ENCODE assay signal across 15 cellular contexts in the genomic region with DNA sequence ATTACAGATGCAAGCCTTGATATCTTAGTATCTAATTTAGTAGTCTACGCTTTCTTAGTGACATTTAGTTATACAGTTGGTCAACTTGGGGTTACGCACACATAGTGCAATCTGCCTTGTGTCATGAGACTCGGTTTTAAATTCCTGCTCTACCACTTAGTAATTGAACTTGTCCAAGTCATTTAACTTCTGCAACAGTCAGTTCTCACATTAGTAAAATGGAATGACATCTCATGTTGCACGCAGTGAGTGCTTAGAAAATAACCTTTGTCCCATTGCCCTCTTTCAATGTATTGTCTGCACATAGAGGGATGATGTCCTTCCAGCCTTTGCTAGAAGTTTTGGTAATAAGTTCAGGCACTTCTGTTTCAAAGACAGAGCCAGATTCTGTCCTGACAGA. TPM values are rescaled to one million over a fixed set of nuclear protein-coding genes. Genes with fewer than 3 reads are reported as not detected.
DNase-seq lines count a peak whose midpoint lies in the region; ATAC-seq and TF ChIP-seq lines count a peak whose summit lies in the region.
"Had no signal": no experiment of that assay in that cellular context is flagged by ENCODE, and none has a peak within 500 bp of the region (broad histone marks: within the 10 kb centered on the region; RNA-seq: fewer than 3 reads in every experiment).

No MANE protein-coding gene starts in this region.

- H3K27me3 Mint-ChIP-seq in osteocyte (ENCODE audit: unreplicated experiment), result no peaks in the 10 kb centered on the region

- no peak overlapping the region for H3K27ac ChIP-seq in esophagus squamous epithelium

- TF ChIP-seq POLR2A in esophagus squamous epithelium (IDR thresholded peaks at IDR 0.05), result no peak

- no peak overlapping the region for H3K4me3 ChIP-seq in esophagus squamous epithelium
- H3K4me3 ChIP-seq: lower lobe of right lung, MG63 had no signal

- H3K9me3 ChIP-seq in esophagus squamous epithelium, result no peaks in the 10 kb centered on the region
- H3K9me3 ChIP-seq: lower lobe of right lung, MG63 had no signal

- no peaks in the 10 kb centered on the region for H3K36me3 Mint-ChIP-seq in osteocyte (ENCODE audit: unreplicated experiment)
- H3K36me3 Mint-ChIP-seq: activated naive CD4-positive, alpha-beta T cell treated with anti-CD3 and anti-CD28 coated beads, Interleukin-2, amount 50 U/mL, for 72 hours had no signal

- no peak overlapping the region for H3K4me3 Mint-ChIP-seq in osteocyte (ENCODE audit: unreplicated experiment)
- H3K4me3 Mint-ChIP-seq: activated T-cell treated with anti-CD3 and anti-CD28 coated beads, Interleukin-2, amount 50 U/mL, for 24 hours; nephron progenitor cell had no signal

- DNase-seq in EL (peak; percentile 36), fibroblast of peridontal ligament (ENCODE audit: extremely low read depth) (peak; percentile 52), osteocyte (ENCODE audit: extremely low spot score, unreplicated experiment) (no peak), DMS79 treated with DMSO at 0.1 percent for 48 hours (lab: John Stamatoyannopoulos, UW) (no peak), NCI-H187 (lab: John Stamatoyannopoulos, UW) (no peak), esophagus squamous epithelium (lab: John Stamatoyannopoulos, UW) (no peak)
- no peak for DNase-seq in stimulated activated CD4-positive, alpha-beta T cell treated with anti-CD3 and anti-CD28 coated beads, Interleukin-1b, Interleukin-23, amount 100 ng/mL, for 48 hours
- DNase-seq: activated CD4-positive, alpha-beta T cell treated with anti-CD3 and anti-CD28 coated beads, Interleukin-2, amount 50 U/mL, for 4 hours; activated T-cell treated with anti-CD3 and anti-CD28 coated beads, Interleukin-2, amount 50 U/mL, for 24 hours; lower lobe of right lung; nephron progenitor cell; substantia nigra had no signal

- 74 to 85% methylated on average over 4 of the region's 4 CpGs for WGBS in esophagus squamous epithelium, 2 donors

- H3K27ac Mint-ChIP-seq in osteocyte (ENCODE audit: unreplicated experiment), result peak overlapping the region; percentile 95
- H3K27ac Mint-ChIP-seq: activated naive CD4-positive, alpha-beta T cell treated with anti-CD3 and anti-CD28 coated beads, Interleukin-2, amount 50 U/mL, for 72 hours; activated T-cell treated with anti-CD3 and anti-CD28 coated beads, Interleukin-2, amount 50 U/mL, for 24 hours; nephron progenitor cell had no signal

- H3K4me1 Mint-ChIP-seq in osteocyte (ENCODE audit: unreplicated experiment), result peaks cover 49% of the 10 kb centered on the region

- peak; percentile 26 for ATAC-seq in SK-N-SH treated with all-trans-retinoic acid at 6 μM for 48 hours
- ATAC-seq: activated naive CD4-positive, alpha-beta T cell treated with anti-CD3 and anti-CD28 coated beads, Interleukin-2, amount 50 U/mL, for 72 hours had no signal

- H3K9me3 Mint-ChIP-seq in osteocyte (ENCODE audit: unreplicated experiment), result no peaks in the 10 kb centered on the region
- H3K9me3 Mint-ChIP-seq: activated naive CD4-positive, alpha-beta T cell treated with anti-CD3 and anti-CD28 coated beads, Interleukin-2, amount 50 U/mL, for 72 hours; activated T-cell treated with anti-CD3 and anti-CD28 coated beads, Interleukin-2, amount 50 U/mL, for 24 hours had no signal

- no peaks in the 10 kb centered on the region for H3K27me3 ChIP-seq in esophagus squamous epithelium
- H3K27me3 ChIP-seq: MG63 had no signal

- peaks cover 0 to 8% (median 6%) of the 10 kb centered on the region in 3 donors for H3K4me1 ChIP-seq in esophagus squamous epithelium

- TF ChIP-seq CTCF in osteocyte (IDR thresholded peaks at IDR 0.05), result no peak
- no peak for TF ChIP-seq CTCF in esophagus squamous epithelium (IDR thresholded peaks at IDR 0.05)

- intact Hi-C loops in esophagus squamous epithelium (cut with DNase I), result loop anchor here (10.0 kb wide), 1 partner anchor 649 kb away; no protein-coding TSS in a partner anchor

- no peaks in the 10 kb centered on the region for H3K36me3 ChIP-seq in esophagus squamous epithelium
- H3K36me3 ChIP-seq: lower lobe of right lung had no signal

TF ChIP-seq in SK-N-SH treated with all-trans-retinoic acid at 6 μM for 48 hours, 23 proteins besides CTCF, POLR2A, EP300 and RAD21:
- TF ChIP-seq TOX (CRISPR knock-in tag; IDR thresholded peaks at IDR 0.05; ENCODE audit: borderline replicate concordance) (no peak), ZFP30 (CRISPR knock-in tag; IDR thresholded peaks at IDR 0.05) (no peak), ZC3H10 (CRISPR knock-in tag; IDR thresholded peaks at IDR 0.05) (no peak), GLIS3 (CRISPR knock-in tag; IDR thresholded peaks at IDR 0.05) (no peak)
- TF ChIP-seq, protein P1, sequence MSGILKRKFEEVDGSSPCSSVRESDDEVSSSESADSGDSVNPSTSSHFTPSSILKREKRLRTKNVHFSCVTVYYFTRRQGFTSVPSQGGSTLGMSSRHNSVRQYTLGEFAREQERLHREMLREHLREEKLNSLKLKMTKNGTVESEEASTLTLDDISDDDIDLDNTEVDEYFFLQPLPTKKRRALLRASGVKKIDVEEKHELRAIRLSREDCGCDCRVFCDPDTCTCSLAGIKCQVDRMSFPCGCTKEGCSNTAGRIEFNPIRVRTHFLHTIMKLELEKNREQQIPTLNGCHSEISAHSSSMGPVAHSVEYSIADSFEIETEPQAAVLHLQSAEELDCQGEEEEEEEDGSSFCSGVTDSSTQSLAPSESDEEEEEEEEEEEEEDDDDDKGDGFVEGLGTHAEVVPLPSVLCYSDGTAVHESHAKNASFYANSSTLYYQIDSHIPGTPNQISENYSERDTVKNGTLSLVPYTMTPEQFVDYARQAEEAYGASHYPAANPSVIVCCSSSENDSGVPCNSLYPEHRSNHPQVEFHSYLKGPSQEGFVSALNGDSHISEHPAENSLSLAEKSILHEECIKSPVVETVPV (CRISPR knock-in tag; IDR thresholded peaks at IDR 0.05), result no peak
TF ChIP-seq in SK-N-SH treated with all-trans-retinoic acid at 6 μM for 48 hours: peak in this region for 0.

RNA-seq across cellular contexts. Expression of a gene that starts 48.6 kb away (rescaled TPM):
- total RNA-seq in osteocyte (3.5 and 3.7 TPM in 2 replicates), esophagus squamous epithelium (1 to 10 TPM in 2 of 4 donors, under 1 TPM in 2; 0.57 to 2.7 (median 1.1) TPM)

Comparison
In these comparisons a context has a peak if more than half of its experiments do, and no peak if none do; other contexts are left out.
1. DNase-seq: peak in EL (single experiment) and fibroblast of peridontal ligament (single experiment); none in osteocyte (single experiment), DMS79 treated with DMSO at 0.1 percent for 48 hours (single experiment), NCI-H187 (0 of 2), stimulated activated CD4-positive, alpha-beta T cell treated with anti-CD3 and anti-CD28 coated beads, Interleukin-1b, Interleukin-23, amount 100 ng/mL, for 48 hours (single experiment) and esophagus squamous epithelium (single experiment).